Comparison of ENCODE assay signal across 8 cellular contexts in the genomic region with DNA sequence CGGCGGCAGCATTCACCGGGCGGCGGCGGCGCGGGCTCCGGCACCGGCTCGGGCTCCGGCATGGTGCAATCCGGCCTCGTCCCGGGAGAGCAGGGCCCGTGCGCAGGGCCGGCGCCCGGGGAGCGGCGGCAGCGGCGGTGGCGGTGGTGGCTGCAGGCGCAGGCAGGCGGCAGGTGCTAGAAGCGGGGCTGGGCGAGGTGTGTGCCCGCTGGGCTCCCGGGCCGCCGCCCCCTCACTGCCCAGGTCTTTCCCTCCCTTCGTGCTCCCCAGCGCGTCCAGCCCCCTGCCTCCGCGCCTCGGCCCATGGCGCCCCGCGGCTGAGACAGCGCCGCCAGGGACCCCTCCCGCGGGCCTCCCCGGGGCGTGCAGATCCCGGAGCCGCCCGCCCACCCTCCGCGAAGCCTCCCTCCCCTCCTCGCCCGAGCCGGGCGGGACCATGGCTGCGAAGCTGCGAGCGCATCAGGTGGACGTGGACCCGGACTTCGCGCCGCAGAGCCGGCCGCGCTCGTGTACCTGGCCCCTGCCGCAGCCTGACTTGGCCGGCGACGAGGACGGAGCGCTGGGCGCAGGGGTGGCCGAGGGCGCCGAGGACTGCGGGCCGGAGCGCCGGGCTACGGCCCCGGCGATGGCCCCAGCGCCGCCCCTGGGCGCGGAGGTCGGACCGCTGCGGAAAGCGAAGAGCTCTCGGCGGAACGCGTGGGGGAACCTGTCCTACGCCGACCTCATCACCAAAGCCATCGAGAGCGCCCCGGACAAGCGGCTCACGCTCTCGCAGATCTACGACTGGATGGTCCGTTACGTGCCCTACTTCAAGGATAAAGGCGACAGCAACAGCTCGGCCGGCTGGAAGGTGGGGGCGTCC. TPM values are rescaled to one million over a fixed set of nuclear protein-coding genes. Genes with fewer than 3 reads are reported as not detected.
DNase-seq lines count a peak whose midpoint lies in the region; ATAC-seq, FAIRE-seq and TF ChIP-seq lines count a peak whose summit lies in the region.

No MANE protein-coding gene starts in this region.

- 1% methylated on average over 113 of the region's 113 CpGs for WGBS in right cardiac atrium
- WGBS in small intestine, 3 donors: 0 to 1% (median 0%) methylated on average over 57 to 113 of the region's 113 CpGs

- peak overlapping the region; percentile 81 for H3K4me3 ChIP-seq in right cardiac atrium (ENCODE audit: low read length)
- H3K4me3 ChIP-seq in small intestine (ENCODE audit: low read depth in 1 of 2, low read length in 2 of 2): peak overlapping the region; percentile 27 to 54

- peak overlapping the region; percentile 50 for H3K4me3 Mint-ChIP-seq in CD4-positive, alpha-beta T cell
- peak overlapping the region; percentile 58 for H3K4me3 Mint-ChIP-seq in WTC11

- peaks cover 19% of the 10 kb centered on the region for H3K27me3 ChIP-seq in CD4-positive, alpha-beta T cell (ENCODE audit: control insufficient read depth, insufficient read depth, low read length)
- H3K27me3 ChIP-seq in right cardiac atrium (ENCODE audit: control insufficient read depth, insufficient read depth): no peaks in the 10 kb centered on the region
- H3K27me3 ChIP-seq in small intestine (ENCODE audit: control insufficient read depth in 2 of 2, insufficient read depth in 2 of 2, low read length in 2 of 2): peaks cover 0 to 6% of the 10 kb centered on the region in 2 donors

- no peak overlapping the region for H3K27ac Mint-ChIP-seq in CD4-positive, alpha-beta T cell
- H3K27ac Mint-ChIP-seq in WTC11: no peak overlapping the region

- H3K4me1 ChIP-seq in right cardiac atrium (ENCODE audit: control insufficient read depth, insufficient read depth, low read length): peaks cover 6% of the 10 kb centered on the region
- peaks cover 3 to 5% of the 10 kb centered on the region in 2 donors for H3K4me1 ChIP-seq in small intestine (ENCODE audit: control insufficient read depth in 2 of 2, insufficient read depth in 1 of 2, low read depth in 1 of 2, low read length in 1 of 2)

- ATAC-seq in CD4-positive, alpha-beta T cell (ENCODE audit: poor library complexity): peak; percentile 7
- ATAC-seq in GM19023 (IDR thresholded peaks at IDR 0.05; ENCODE audit: unreplicated experiment): peak; percentile 22
- ATAC-seq in HG03354 (IDR thresholded peaks at IDR 0.05; ENCODE audit: poor library complexity, severe bottlenecking, unreplicated experiment): peak; percentile 38
- ATAC-seq in WTC11: peak; percentile 2
- ATAC-seq in right cardiac atrium: no peak

- H3K4me1 Mint-ChIP-seq in CD4-positive, alpha-beta T cell (ENCODE audit: low read depth): peaks cover 19% of the 10 kb centered on the region
- H3K4me1 Mint-ChIP-seq in WTC11: peaks cover 54% of the 10 kb centered on the region

- POLR2A ChIA-PET in CD4-positive, alpha-beta T cell (lab: Charles Lee): interaction anchor here (1.5 to 2.4 kb wide), 2 partner anchors 20 to 382 kb away, joined by 3 to 13 read pairs; a partner anchor contains a TSS
- POLR2A ChIA-PET in WTC11 (lab: Charles Lee): interaction anchor here (1.0 to 2.4 kb wide), 2 partner anchors 31 to 33 kb away, joined by 4 to 7 read pairs; no protein-coding TSS in a partner anchor

- FAIRE-seq in small intestine (lab: Jason Lieb, UNC): no peak

- H3K9me3 ChIP-seq in CD4-positive, alpha-beta T cell (ENCODE audit: control insufficient read depth, low read length): no peaks in the 10 kb centered on the region
- no peaks in the 10 kb centered on the region for H3K9me3 ChIP-seq in right cardiac atrium (ENCODE audit: control insufficient read depth, low read length)
- H3K9me3 ChIP-seq in small intestine (ENCODE audit: control insufficient read depth, low read depth): no peaks in the 10 kb centered on the region

- peak in 2 of 10 experiments; percentile 23 to 29 for DNase-seq in CD4-positive, alpha-beta T cell
- DNase-seq in WTC11 (ENCODE audit: low spot score): peak; percentile 25
- peak in 2 of 3 donors; percentile 73 to 78 for DNase-seq in right cardiac atrium
- peak; percentile 33 for DNase-seq in small intestine
- DNase-seq in EL: no peak
- no peak for DNase-seq in cerebellum (ENCODE audit: low spot score)

- peaks cover 30% of the 10 kb centered on the region for H3K27me3 Mint-ChIP-seq in CD4-positive, alpha-beta T cell
- H3K27me3 Mint-ChIP-seq in WTC11 (ENCODE audit: low read depth): peaks cover 66% of the 10 kb centered on the region

- peaks cover 5% of the 10 kb centered on the region for H3K36me3 Mint-ChIP-seq in CD4-positive, alpha-beta T cell (ENCODE audit: low read depth)
- no peaks in the 10 kb centered on the region for H3K36me3 Mint-ChIP-seq in WTC11

- TF ChIP-seq CTCF in CD4-positive, alpha-beta T cell (IDR thresholded peaks at IDR 0.05): no peak
- TF ChIP-seq CTCF in WTC11 (IDR thresholded peaks at IDR 0.05): no peak

- no peaks in the 10 kb centered on the region for H3K9me3 Mint-ChIP-seq in CD4-positive, alpha-beta T cell
- H3K9me3 Mint-ChIP-seq in WTC11: no peaks in the 10 kb centered on the region

- no peak overlapping the region for H3K27ac ChIP-seq in CD4-positive, alpha-beta T cell (ENCODE audit: low read depth, low read length)
- no peak overlapping the region for H3K27ac ChIP-seq in right cardiac atrium (ENCODE audit: low read length)
- no peak overlapping the region for H3K27ac ChIP-seq in small intestine (ENCODE audit: low read depth in 1 of 2, low read length in 1 of 2)

- intact Hi-C loops in CD4-positive, alpha-beta T cell (cut with DNase I, micrococcal nuclease): loop anchor here in 1 of 2 experiments (2.0 to 10.0 kb wide), 6 partner anchors 19 to 1813 kb away; a partner anchor contains a TSS
- intact Hi-C loops in right cardiac atrium (cut with DNase I): no loop called here

- no peaks in the 10 kb centered on the region for H3K36me3 ChIP-seq in small intestine (ENCODE audit: control insufficient read depth in 2 of 2, insufficient read depth in 2 of 2, low read length in 2 of 2)

- CTCF ChIA-PET in CD4-positive, alpha-beta T cell (lab: Charles Lee): no interaction called here
- CTCF ChIA-PET in WTC11 (lab: Charles Lee): interaction anchor here (0.6 to 4.8 kb wide), 35 partner anchors 10 to 302 kb away, joined by 3 to 106 read pairs (median 9); no protein-coding TSS in a partner anchor

TF ChIP-seq in WTC11, 78 proteins besides CTCF, POLR2A, EP300 and RAD21 (continues in another document):
- TF ChIP-seq, protein P1, sequence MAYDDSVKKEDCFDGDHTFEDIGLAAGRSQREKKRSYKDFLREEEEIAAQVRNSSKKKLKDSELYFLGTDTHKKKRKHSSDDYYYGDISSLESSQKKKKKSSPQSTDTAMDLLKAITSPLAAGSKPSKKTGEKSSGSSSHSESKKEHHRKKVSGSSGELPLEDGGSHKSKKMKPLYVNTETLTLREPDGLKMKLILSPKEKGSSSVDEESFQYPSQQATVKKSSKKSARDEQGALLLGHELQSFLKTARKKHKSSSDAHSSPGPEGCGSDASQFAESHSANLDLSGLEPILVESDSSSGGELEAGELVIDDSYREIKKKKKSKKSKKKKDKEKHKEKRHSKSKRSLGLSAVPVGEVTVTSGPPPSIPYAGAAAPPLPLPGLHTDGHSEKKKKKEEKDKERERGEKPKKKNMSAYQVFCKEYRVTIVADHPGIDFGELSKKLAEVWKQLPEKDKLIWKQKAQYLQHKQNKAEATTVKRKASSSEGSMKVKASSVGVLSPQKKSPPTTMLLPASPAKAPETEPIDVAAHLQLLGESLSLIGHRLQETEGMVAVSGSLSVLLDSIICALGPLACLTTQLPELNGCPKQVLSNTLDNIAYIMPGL (CRISPR knock-in tag; IDR thresholded peaks at IDR 0.05): peak; percentile 32; the same call in 1 of the 2 replicates
- TF ChIP-seq SOX15 (CRISPR knock-in tag; IDR thresholded peaks at IDR 0.05) (no peak), SP1 (CRISPR knock-in tag; conservative IDR thresholded peaks at IDR 0.05) (no peak; the same call in 1 of the 2 replicates), ZNF219 (CRISPR knock-in tag; IDR thresholded peaks at IDR 0.05; ENCODE audit: borderline replicate concordance) (no peak), IRF2 (CRISPR knock-in tag; IDR thresholded peaks at IDR 0.05; ENCODE audit: borderline replicate concordance, low read depth) (no peak)
- TF ChIP-seq, protein P2, sequence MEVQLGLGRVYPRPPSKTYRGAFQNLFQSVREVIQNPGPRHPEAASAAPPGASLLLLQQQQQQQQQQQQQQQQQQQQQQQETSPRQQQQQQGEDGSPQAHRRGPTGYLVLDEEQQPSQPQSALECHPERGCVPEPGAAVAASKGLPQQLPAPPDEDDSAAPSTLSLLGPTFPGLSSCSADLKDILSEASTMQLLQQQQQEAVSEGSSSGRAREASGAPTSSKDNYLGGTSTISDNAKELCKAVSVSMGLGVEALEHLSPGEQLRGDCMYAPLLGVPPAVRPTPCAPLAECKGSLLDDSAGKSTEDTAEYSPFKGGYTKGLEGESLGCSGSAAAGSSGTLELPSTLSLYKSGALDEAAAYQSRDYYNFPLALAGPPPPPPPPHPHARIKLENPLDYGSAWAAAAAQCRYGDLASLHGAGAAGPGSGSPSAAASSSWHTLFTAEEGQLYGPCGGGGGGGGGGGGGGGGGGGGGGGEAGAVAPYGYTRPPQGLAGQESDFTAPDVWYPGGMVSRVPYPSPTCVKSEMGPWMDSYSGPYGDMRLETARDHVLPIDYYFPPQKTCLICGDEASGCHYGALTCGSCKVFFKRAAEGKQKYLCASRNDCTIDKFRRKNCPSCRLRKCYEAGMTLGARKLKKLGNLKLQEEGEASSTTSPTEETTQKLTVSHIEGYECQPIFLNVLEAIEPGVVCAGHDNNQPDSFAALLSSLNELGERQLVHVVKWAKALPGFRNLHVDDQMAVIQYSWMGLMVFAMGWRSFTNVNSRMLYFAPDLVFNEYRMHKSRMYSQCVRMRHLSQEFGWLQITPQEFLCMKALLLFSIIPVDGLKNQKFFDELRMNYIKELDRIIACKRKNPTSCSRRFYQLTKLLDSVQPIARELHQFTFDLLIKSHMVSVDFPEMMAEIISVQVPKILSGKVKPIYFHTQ (CRISPR knock-in tag; IDR thresholded peaks at IDR 0.05): no peak
- TF ChIP-seq, protein P3, sequence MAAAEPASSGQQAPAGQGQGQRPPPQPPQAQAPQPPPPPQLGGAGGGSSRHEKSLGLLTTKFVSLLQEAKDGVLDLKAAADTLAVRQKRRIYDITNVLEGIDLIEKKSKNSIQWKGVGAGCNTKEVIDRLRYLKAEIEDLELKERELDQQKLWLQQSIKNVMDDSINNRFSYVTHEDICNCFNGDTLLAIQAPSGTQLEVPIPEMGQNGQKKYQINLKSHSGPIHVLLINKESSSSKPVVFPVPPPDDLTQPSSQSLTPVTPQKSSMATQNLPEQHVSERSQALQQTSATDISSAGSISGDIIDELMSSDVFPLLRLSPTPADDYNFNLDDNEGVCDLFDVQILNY (CRISPR knock-in tag; IDR thresholded peaks at IDR 0.05): no peak
- TF ChIP-seq, protein P4, sequence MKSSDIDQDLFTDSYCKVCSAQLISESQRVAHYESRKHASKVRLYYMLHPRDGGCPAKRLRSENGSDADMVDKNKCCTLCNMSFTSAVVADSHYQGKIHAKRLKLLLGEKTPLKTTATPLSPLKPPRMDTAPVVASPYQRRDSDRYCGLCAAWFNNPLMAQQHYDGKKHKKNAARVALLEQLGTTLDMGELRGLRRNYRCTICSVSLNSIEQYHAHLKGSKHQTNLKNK (CRISPR knock-in tag; IDR thresholded peaks at IDR 0.05): no peak

RNA-seq across cellular contexts. Expression of a gene that starts 0.5 kb away (rescaled TPM):
- total RNA-seq in CD4-positive, alpha-beta T cell: 1 to 10 TPM; 1.2 to 2.2 TPM
- 5.4 to 7.4 TPM (median 7.0 TPM) in 3 replicates for total RNA-seq in WTC11 (2021)
- 1 to 10 TPM; 1.9 to 7.0 (median 5.3) TPM for total RNA-seq in right cardiac atrium
- 1.1 TPM for polyA plus RNA-seq in right cardiac atrium
- polyA plus RNA-seq in small intestine: under 1 TPM in 1 of 3 donors, not detected in 2; 0.34 TPM
- total RNA-seq in cerebellum: 1.3 TPM

Comparison
In these comparisons a context has a peak if more than half of its experiments do, and no peak if none do; other contexts are left out.
1. ATAC-seq: peak in CD4-positive, alpha-beta T cell (single experiment), GM19023 (single experiment), HG03354 (single experiment) and WTC11 (single experiment); none in right cardiac atrium (0 of 2).
2. DNase-seq: peak in WTC11 (single experiment), right cardiac atrium (2 of 3) and small intestine (single experiment); none in EL (single experiment) and cerebellum (single experiment).